ENCODE assay signal across 25 cellular contexts in the genomic region with DNA sequence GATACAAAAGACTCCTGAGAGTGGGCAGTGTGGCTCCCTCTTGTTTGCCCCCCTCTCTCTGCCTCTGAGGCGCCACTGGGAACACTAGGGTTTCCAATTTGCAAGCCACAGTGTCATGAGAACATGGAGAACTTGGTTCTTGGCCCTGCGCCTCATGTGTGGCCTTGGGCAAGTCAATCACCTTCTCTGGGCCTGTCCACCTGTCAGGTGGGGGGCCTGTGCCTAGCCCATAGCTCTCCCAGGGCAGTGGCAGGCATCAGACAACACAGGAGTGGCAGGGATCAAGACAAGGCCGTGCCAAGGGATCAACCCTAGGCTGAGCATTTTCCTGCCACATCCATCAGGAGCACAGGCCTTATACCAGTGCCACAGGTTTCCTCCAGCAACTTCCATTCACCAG.
DNase-seq lines count a peak whose midpoint lies in the region; ATAC-seq and TF ChIP-seq lines count a peak whose summit lies in the region.
"Had no signal": no experiment of that assay in that cellular context is flagged by ENCODE, and none has a peak within 500 bp of the region (broad histone marks: within the 10 kb centered on the region; RNA-seq: fewer than 3 reads in every experiment).

No MANE protein-coding gene starts in this region.

- H3K9me3 ChIP-seq in osteoblast (ENCODE audit: low read depth, low read length) (no peaks in the 10 kb centered on the region), gastrocnemius medialis (no peaks in the 10 kb centered on the region)
- H3K9me3 ChIP-seq: BE2C had no signal

- no peak overlapping the region for H3K27ac ChIP-seq in osteoblast (ENCODE audit: low read depth, low read length)
- peak overlapping the region in 3 of 4 donors; percentile 21 to 87 (median 34) for H3K27ac ChIP-seq in gastrocnemius medialis
- H3K27ac ChIP-seq: BLaER1 had no signal

- in situ Hi-C loops in gastrocnemius medialis (cut with MboI; ENCODE audit: low sequenced_read_pairs in 4 of 4): no loop called here

- no peaks in the 10 kb centered on the region for H3K4me1 Mint-ChIP-seq in chondrocyte (ENCODE audit: low read depth)
- H3K4me1 Mint-ChIP-seq: CD14-positive monocyte; CD4-positive, alpha-beta memory T cell; CD4-positive, CD25-positive, alpha-beta regulatory T cell; CD8-positive, alpha-beta memory T cell had no signal

- no peak for TF ChIP-seq POLR2A in gastrocnemius medialis (IDR thresholded peaks at IDR 0.05)

- TF ChIP-seq CTCF in chondrocyte (IDR thresholded peaks at IDR 0.05) (no peak), osteoblast (IDR thresholded peaks at IDR 0.05; ENCODE audit: extremely low read depth, low read depth, low read length) (no peak), gastrocnemius medialis (IDR thresholded peaks at IDR 0.05 in 4 of 5, conservative IDR thresholded peaks at IDR 0.05 in 1 of 5) (no peak)

- no peaks in the 10 kb centered on the region for H3K36me3 ChIP-seq in osteoblast (ENCODE audit: insufficient read depth, low read length)
- no peaks in the 10 kb centered on the region for H3K36me3 ChIP-seq in gastrocnemius medialis

- H3K79me2 ChIP-seq in osteoblast (ENCODE audit: insufficient read depth, low read length): no peaks in the 10 kb centered on the region

- H3K4me1 ChIP-seq in osteoblast (ENCODE audit: insufficient read depth, low read length) (peaks cover 8% of the 10 kb centered on the region), gastrocnemius medialis (peaks cover 41 to 46% of the 10 kb centered on the region in 2 donors)

- H3K9me3 Mint-ChIP-seq in chondrocyte (ENCODE audit: low read depth): no peaks in the 10 kb centered on the region
- H3K9me3 Mint-ChIP-seq: CD14-positive monocyte; CD4-positive, alpha-beta memory T cell; CD4-positive, CD25-positive, alpha-beta regulatory T cell; CD8-positive, alpha-beta memory T cell had no signal

- no peak overlapping the region for H3K4me2 ChIP-seq in osteoblast (ENCODE audit: insufficient read depth, low read length)
- H3K4me2 ChIP-seq: BLaER1 had no signal

- H3K4me3 Mint-ChIP-seq in chondrocyte (ENCODE audit: unreplicated experiment): no peak overlapping the region
- H3K4me3 Mint-ChIP-seq: CD14-positive monocyte; CD4-positive, alpha-beta memory T cell; CD4-positive, CD25-positive, alpha-beta regulatory T cell; CD8-positive, alpha-beta memory T cell had no signal

- intact Hi-C loops in gastrocnemius medialis (cut with DNase I; ENCODE audit: low total_unique reads): loop anchor here (10.0 kb wide), 1 partner anchor 583 kb away; no protein-coding TSS in a partner anchor

- peaks cover 6% of the 10 kb centered on the region for H3K36me3 Mint-ChIP-seq in chondrocyte (ENCODE audit: low read depth)
- H3K36me3 Mint-ChIP-seq: CD4-positive, alpha-beta memory T cell; CD4-positive, CD25-positive, alpha-beta regulatory T cell had no signal

- no peaks in the 10 kb centered on the region for H3K27me3 Mint-ChIP-seq in chondrocyte (ENCODE audit: low read depth)
- H3K27me3 Mint-ChIP-seq: CD4-positive, alpha-beta memory T cell; CD4-positive, CD25-positive, alpha-beta regulatory T cell; CD8-positive, alpha-beta memory T cell had no signal

- H2AFZ ChIP-seq in osteoblast (ENCODE audit: low read length): no peak overlapping the region

- no peaks in the 10 kb centered on the region for H4K20me1 ChIP-seq in osteoblast (ENCODE audit: insufficient read depth, low read length)
- H4K20me1 ChIP-seq: BLaER1 had no signal

- no peak overlapping the region for H3K27ac Mint-ChIP-seq in chondrocyte (ENCODE audit: unreplicated experiment)
- H3K27ac Mint-ChIP-seq: CD14-positive monocyte; CD4-positive, alpha-beta memory T cell; CD4-positive, CD25-positive, alpha-beta regulatory T cell had no signal

- H3K27me3 ChIP-seq in osteoblast (ENCODE audit: insufficient read depth, low read length): no peaks in the 10 kb centered on the region
- H3K27me3 ChIP-seq in gastrocnemius medialis: no peaks in the 10 kb centered on the region
- H3K27me3 ChIP-seq: BE2C, BLaER1 had no signal

- H3K4me3 ChIP-seq in osteoblast (ENCODE audit: insufficient read depth, low read length) (no peak overlapping the region), gastrocnemius medialis (no peak overlapping the region)
- H3K4me3 ChIP-seq: BLaER1, GM12878 had no signal

- ATAC-seq in gastrocnemius medialis: no peak
- ATAC-seq in GM18502 (IDR thresholded peaks at IDR 0.05; ENCODE audit: poor library complexity, unreplicated experiment): no peak
- no peak for ATAC-seq in GM21717 (IDR thresholded peaks at IDR 0.05; ENCODE audit: unreplicated experiment)
- ATAC-seq: GM12878 had no signal

- DNase-seq in chondrocyte (ENCODE audit: low spot score) (peak; percentile 41), osteoblast (ENCODE audit: insufficient read length, low spot score, missing footprints) (peak; percentile 55), gastrocnemius medialis (no peak), retina (no peak), HUDEP-2 (lab: John Stamatoyannopoulos, UW; ENCODE audit: unreplicated experiment in 76 of 76) (no peak)
- DNase-seq: 8988T; ACHN; BE2C; C1 segment of cervical spinal cord; CD4-positive, alpha-beta memory T cell; CD4-positive, CD25-positive, alpha-beta regulatory T cell; COR-L47; DMS 273 treated with DMSO at 0.1 percent for 48 hours; DMS153; DMS53; DMS79; DND-41; EL; GDM1 had no signal

Comparison
In these comparisons a context has a peak if more than half of its experiments do, and no peak if none do; other contexts are left out.
1. DNase-seq: peak in chondrocyte (single experiment) and osteoblast (single experiment); none in gastrocnemius medialis (0 of 2), retina (single experiment) and HUDEP-2 (0 of 76).